ENCODE assay signal across 1 cellular context in genomic region chr12:949337-950099, GRCh38.
TF ChIP-seq lines count a peak whose summit lies in the region.

RAD52 (minus strand) TSS chr12:949694; CDS start chr12:933058, 16,636 bp downstream.

TF ChIP-seq in K562, 482 proteins besides CTCF, POLR2A, EP300 and RAD21 (continued from another document):
- TF ChIP-seq PBX2 (CRISPR knock-in tag; IDR thresholded peaks at IDR 0.05; ENCODE audit: low read depth) (no peak), PBX2 (tag; conservative IDR thresholded peaks at IDR 0.05; ENCODE audit: low read depth) (peak; percentile 49), ZNF639 (CRISPR knock-in tag; conservative IDR thresholded peaks at IDR 0.05 in 1 of 2, IDR thresholded peaks at IDR 0.05 in 1 of 2) (peak in 1 of 2 experiments; percentile 80; a peak in 1 of 4 replicates), ZNF707 (CRISPR knock-in tag; conservative IDR thresholded peaks at IDR 0.05) (no peak), ZNF740 (CRISPR knock-in tag; IDR thresholded peaks at IDR 0.05) (no peak), ZNF740 (tag; IDR thresholded peaks at IDR 0.05) (no peak), KDM5B (IDR thresholded peaks at IDR 0.05; ENCODE audit: insufficient replicate concordance, low read depth, low read length) (peak; percentile 76), RNF2 (IDR thresholded peaks at IDR 0.05) (0 out of 2 replicates have a peak, but pooled peaks have one; percentile 23), DIDO1 (tag; IDR thresholded peaks at IDR 0.05; ENCODE audit: low read depth) (0 out of 2 replicates have a peak, but pooled peaks have one; percentile 37), MAX (CRISPR knock-in tag; IDR thresholded peaks at IDR 0.05) (peak; percentile 51; the same call in 1 of the 2 replicates), CREB1 (IDR thresholded peaks at IDR 0.05) (peak; percentile 41), CREB1 (CRISPR knock-in tag; IDR thresholded peaks at IDR 0.05) (no peak; the same call in 1 of the 2 replicates), GABPA (tag; conservative IDR thresholded peaks at IDR 0.05; ENCODE audit: low read depth) (peak; percentile 72), USF2 (CRISPR knock-in tag; IDR thresholded peaks at IDR 0.05) (no peak), SMC3 (conservative IDR thresholded peaks at IDR 0.05; ENCODE audit: insufficient read depth, low read depth, low read length) (peak; percentile 83), NKRF (IDR thresholded peaks at IDR 0.05; ENCODE audit: borderline replicate concordance) (no peak), THAP7 (CRISPR knock-in tag; IDR thresholded peaks at IDR 0.05) (peak; percentile 97), TSC22D4 (tag; IDR thresholded peaks at IDR 0.05) (no peak), CXXC5 (CRISPR knock-in tag; IDR thresholded peaks at IDR 0.05) (peak; percentile 64), ZNF512 (tag; IDR thresholded peaks at IDR 0.05) (no peak), JUND (IDR thresholded peaks at IDR 0.05; ENCODE audit: borderline replicate concordance, low read depth, low read length) (peak; percentile 4; the same call in 1 of the 2 replicates), JUND (tag; IDR thresholded peaks at IDR 0.05; ENCODE audit: borderline replicate concordance, low read depth, low read length) (no peak; the same call in 2 of the 3 replicates), SMARCE1 (IDR thresholded peaks at IDR 0.05) (peak; percentile 5; the same call in 1 of the 2 replicates), HNRNPL (IDR thresholded peaks at IDR 0.05; ENCODE audit: low read depth, low read length) (no peak), PML (IDR thresholded peaks at IDR 0.05; ENCODE audit: low read length) (peak; percentile 59), HCFC1 (IDR thresholded peaks at IDR 0.05; ENCODE audit: low read depth, low read length) (peak; percentile 86), ZNF232 (CRISPR knock-in tag; IDR thresholded peaks at IDR 0.05) (no peak), TEAD4 (IDR thresholded peaks at IDR 0.05; ENCODE audit: low read length) (peak; percentile 35; the same call in 1 of the 2 replicates), TEAD4 (CRISPR knock-in tag; IDR thresholded peaks at IDR 0.05; ENCODE audit: borderline replicate concordance) (no peak), CREM (IDR thresholded peaks at IDR 0.05; ENCODE audit: low read depth) (peak; percentile 66), MAZ (CRISPR knock-in tag; conservative IDR thresholded peaks at IDR 0.05 in 1 of 2, IDR thresholded peaks at IDR 0.05 in 1 of 2) (peak in 1 of 2 experiments; percentile 35; a peak in 3 of 4 replicates)
